12 cellular contexts compared by ENCODE assay signal in the genomic region with DNA sequence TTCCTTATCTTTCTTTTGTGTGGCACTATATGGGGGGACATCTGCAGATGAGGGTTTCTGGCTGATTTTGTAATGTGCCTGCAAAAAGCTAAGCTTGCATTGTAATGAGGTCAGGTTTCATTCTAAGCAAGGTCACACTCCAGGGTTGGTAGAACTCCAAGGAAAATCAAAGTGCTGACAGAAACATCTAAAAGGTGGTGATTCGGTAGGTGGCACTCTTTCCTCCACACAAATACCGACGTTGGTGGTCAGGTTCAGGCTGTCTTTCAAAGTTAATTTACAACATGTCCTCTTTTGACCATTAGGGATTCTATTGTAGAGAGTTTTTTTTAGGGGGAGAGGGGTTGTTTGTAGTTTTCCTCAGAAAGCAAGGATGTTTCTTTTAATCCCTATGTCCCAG.
DNase-seq lines count a peak whose midpoint lies in the region; ATAC-seq and TF ChIP-seq lines count a peak whose summit lies in the region.
"Had no signal": no experiment of that assay in that cellular context is flagged by ENCODE, and none has a peak within 500 bp of the region (broad histone marks: within the 10 kb centered on the region; RNA-seq: fewer than 3 reads in every experiment).

No MANE protein-coding gene starts in this region.

- H3K27me3 Mint-ChIP-seq in chondrocyte (ENCODE audit: low read depth): no peaks in the 10 kb centered on the region
- H3K27me3 Mint-ChIP-seq: stimulated activated naive CD8-positive, alpha-beta T cell treated with anti-CD3 and anti-CD28 coated beads, Interleukin-15, Interleukin-2, amounts not matched to agents 100 ng/mL and 50 ng/mL, for 24 hours had no signal

- no peaks in the 10 kb centered on the region for H3K4me1 ChIP-seq in aorta (ENCODE audit: control insufficient read depth in 1 of 2, insufficient read depth in 2 of 2, low read length in 2 of 2)

- TF ChIP-seq CTCF in chondrocyte (IDR thresholded peaks at IDR 0.05): peak; percentile 37

- H3K27ac Mint-ChIP-seq in chondrocyte (ENCODE audit: unreplicated experiment): no peak overlapping the region
- H3K27ac Mint-ChIP-seq: stimulated activated naive CD8-positive, alpha-beta T cell treated with anti-CD3 and anti-CD28 coated beads, Interleukin-15, Interleukin-2, amounts not matched to agents 100 ng/mL and 50 ng/mL, for 24 hours; T-helper 2 cell treated with Interferon-gamma antibody and Interleukin-4, amounts not matched to agents 5 μg/mL and 100 μg/mL, for 36 hours had no signal

- H3K4me1 Mint-ChIP-seq in chondrocyte (ENCODE audit: low read depth): peaks cover 22% of the 10 kb centered on the region

- H3K27ac ChIP-seq in aorta (ENCODE audit: low read depth in 1 of 2, low read length in 2 of 2): no peak overlapping the region

- no peak overlapping the region for H3K4me3 ChIP-seq in aorta (ENCODE audit: low read length in 2 of 2)

- H3K27me3 ChIP-seq in aorta (ENCODE audit: control insufficient read depth in 1 of 2, insufficient read depth in 2 of 2, low read length in 1 of 2): no peaks in the 10 kb centered on the region

- DNase-seq in A172 (ENCODE audit: low spot score): peak; percentile 4
- DNase-seq in HuH-7 (ENCODE audit: low spot score): peak; percentile 11
- no peak for DNase-seq in chondrocyte (ENCODE audit: low spot score)
- peak; percentile 63 for DNase-seq in left kidney (ENCODE audit: low read depth, low spot score)
- DNase-seq in NCI-H1436 (lab: John Stamatoyannopoulos, UW): no peak
- no peak for DNase-seq in aorta
- DNase-seq in stimulated activated CD8-positive, alpha-beta memory T cell treated with anti-CD3 and anti-CD28 coated beads, Interleukin-4, amount 100 ng/mL, for 48 hours: no peak
- DNase-seq: activated CD8-positive, alpha-beta memory T cell treated with anti-CD3 and anti-CD28 coated beads, Interleukin-2, amount 50 U/mL, for 4 hours; IMR-90 had no signal

- H3K4me3 Mint-ChIP-seq in chondrocyte (ENCODE audit: unreplicated experiment): no peak overlapping the region
- H3K4me3 Mint-ChIP-seq: stimulated activated naive CD8-positive, alpha-beta T cell treated with anti-CD3 and anti-CD28 coated beads, Interleukin-15, Interleukin-2, amounts not matched to agents 100 ng/mL and 50 ng/mL, for 24 hours; T-helper 2 cell treated with Interferon-gamma antibody and Interleukin-4, amounts not matched to agents 5 μg/mL and 100 μg/mL, for 36 hours had no signal

- no peaks in the 10 kb centered on the region for H3K36me3 Mint-ChIP-seq in chondrocyte (ENCODE audit: low read depth)

- ATAC-seq in aorta (ENCODE audit: low FRiP score) (no peak), GM19324 (IDR thresholded peaks at IDR 0.05; ENCODE audit: low FRiP score, unreplicated experiment) (no peak)

- H3K36me3 ChIP-seq in aorta (ENCODE audit: control insufficient read depth in 1 of 2, insufficient read depth in 2 of 2, low read length in 1 of 2): no peaks in the 10 kb centered on the region

- 3% methylated on average over 3 of the region's 3 CpGs for WGBS in aorta, 2 donors

- intact Hi-C loops in aorta (cut with DNase I): no loop called here

- no peaks in the 10 kb centered on the region for H3K9me3 ChIP-seq in aorta (ENCODE audit: control insufficient read depth, low read length)

- no peaks in the 10 kb centered on the region for H3K9me3 Mint-ChIP-seq in chondrocyte (ENCODE audit: low read depth)
- H3K9me3 Mint-ChIP-seq: T-helper 2 cell treated with Interferon-gamma antibody and Interleukin-4, amounts not matched to agents 5 μg/mL and 100 μg/mL, for 36 hours had no signal

Comparison
In these comparisons a context has a peak if more than half of its experiments do, and no peak if none do; other contexts are left out.
1. DNase-seq: peak in A172 (single experiment), HuH-7 (single experiment) and left kidney (single experiment); none in chondrocyte (single experiment), NCI-H1436 (single experiment), aorta (0 of 2) and stimulated activated CD8-positive, alpha-beta memory T cell treated with anti-CD3 and anti-CD28 coated beads, Interleukin-4, amount 100 ng/mL, for 48 hours (single experiment).